ENCODE assay signal across 7 cellular contexts in genomic region chr15:40103124-40103858, GRCh38. TPM values are rescaled to one million over a fixed set of nuclear protein-coding genes. Genes with fewer than 3 reads are reported as not detected.
DNase-seq lines count a peak whose midpoint lies in the region; ATAC-seq and TF ChIP-seq lines count a peak whose summit lies in the region.

No MANE protein-coding gene starts in this region.

- POLR2A ChIA-PET in OCI-LY7 (lab: Charles Lee): interaction anchor here (0.8 to 12.3 kb wide), 4 partner anchors 10 to 68 kb away, joined by 3 to 146 read pairs (median 4); partner anchors contain the start of gene BMF

- H3K27me3 ChIP-seq in HUES48 (ENCODE audit: control insufficient read depth, insufficient read depth, low read length): 0 out of 2 replicates have a peak, but pooled peaks cover 5% of the 10 kb centered on the region
- no peaks in the 10 kb centered on the region for H3K27me3 ChIP-seq in aorta (ENCODE audit: control insufficient read depth in 1 of 2, insufficient read depth in 2 of 2, low read length in 1 of 2)

- H3K9ac ChIP-seq in HUES48 (ENCODE audit: low read depth, low read length): peak overlapping the region; percentile 54; the same call in 1 of the 2 replicates

- intact Hi-C loops in OCI-LY7 (cut with micrococcal nuclease; ENCODE audit: unreplicated experiment) (no loop called here), aorta (cut with DNase I) (no loop called here)

- H4K20me1 ChIP-seq in OCI-LY7 (ENCODE audit: insufficient read depth, low read length): no peaks in the 10 kb centered on the region

- CTCF ChIA-PET in OCI-LY7 (lab: Charles Lee; ENCODE audit: unreplicated experiment): no interaction called here

- H3K36me3 ChIP-seq in HUES48 (ENCODE audit: control insufficient read depth, insufficient read depth, low read length) (no peaks in the 10 kb centered on the region), OCI-LY7 (ENCODE audit: insufficient read depth, low read length) (no peaks in the 10 kb centered on the region), aorta (ENCODE audit: control insufficient read depth in 1 of 2, insufficient read depth in 2 of 2, low read length in 1 of 2) (no peaks in the 10 kb centered on the region)

- H2AFZ ChIP-seq in OCI-LY7 (ENCODE audit: low read length): no peak overlapping the region

- TF ChIP-seq CTCF in OCI-LY7 (conservative IDR thresholded peaks at IDR 0.05; ENCODE audit: low read length): no peak

- ATAC-seq in aorta (ENCODE audit: low FRiP score) (peak; percentile 66), GM21526 (IDR thresholded peaks at IDR 0.05; ENCODE audit: low FRiP score, unreplicated experiment) (no peak)

- no peaks in the 10 kb centered on the region for H3K9me2 ChIP-seq in OCI-LY7 (ENCODE audit: insufficient read depth, low read length)

- H3K79me2 ChIP-seq in OCI-LY7 (ENCODE audit: insufficient read depth, low read depth, low read length): no peaks in the 10 kb centered on the region

- H3K9me3 ChIP-seq in HUES48 (ENCODE audit: control insufficient read depth, insufficient read depth, low read length): no peaks in the 10 kb centered on the region
- no peaks in the 10 kb centered on the region for H3K9me3 ChIP-seq in OCI-LY7 (ENCODE audit: low read length)
- no peaks in the 10 kb centered on the region for H3K9me3 ChIP-seq in aorta (ENCODE audit: control insufficient read depth, low read length)

- DNase-seq in OCI-LY7 (ENCODE audit: low spot score) (no peak), epithelial cell of prostate (ENCODE audit: low read depth, low spot score) (no peak), mesenteric fat pad (ENCODE audit: low spot score) (peak; percentile 93), aorta (peak; percentile 90 to 93)
- no peak for DNase-seq in stimulated activated CD4-positive, alpha-beta T cell treated with anti-CD3 and anti-CD28 coated beads, Interleukin-15, amount 100 ng/mL, for 24 hours

- H3K4me2 ChIP-seq in OCI-LY7 (ENCODE audit: low read length): peak overlapping the region; percentile 88; the same call in 1 of the 2 replicates

- 3 to 7% methylated on average over 28 of the region's 28 CpGs for WGBS in aorta, 2 donors

- H3K27ac ChIP-seq in HUES48 (ENCODE audit: low read depth, low read length) (peak overlapping the region; percentile 34), OCI-LY7 (ENCODE audit: low read depth, low read length, poor library complexity, severe bottlenecking) (no peak overlapping the region), epithelial cell of prostate (peak overlapping the region; percentile 18), aorta (ENCODE audit: low read depth in 1 of 2, low read length in 2 of 2) (peak overlapping the region; percentile 62 to 90)

- no TSS peak for BruUV-seq in OCI-LY7 (replicated peaks; lab: Mats Ljungman, UMichigan)

- H3K4me3 ChIP-seq in HUES48 (ENCODE audit: low read depth, low read length) (peak overlapping the region; percentile 53), OCI-LY7 (ENCODE audit: low read depth, low read length, poor library complexity, severe bottlenecking) (no peak overlapping the region), aorta (ENCODE audit: low read length in 2 of 2) (no peak overlapping the region)

- H3K4me1 ChIP-seq in HUES48 (ENCODE audit: control insufficient read depth, insufficient read depth, low read length) (peaks cover 75% of the 10 kb centered on the region), OCI-LY7 (ENCODE audit: insufficient read depth, low read length, poor library complexity, severe bottlenecking) (peaks cover 91% of the 10 kb centered on the region), aorta (ENCODE audit: control insufficient read depth in 1 of 2, insufficient read depth in 2 of 2, low read length in 2 of 2) (peaks cover 0 to 8% of the 10 kb centered on the region in 2 donors)

RNA-seq across cellular contexts. Expression of gene BMF, which starts 5.4 kb away (rescaled TPM):
- total RNA-seq in OCI-LY7 (2014; rRNA removed; shearing (Covaris generic)): 4.8 and 5.3 TPM in 2 replicates
- total RNA-seq in OCI-LY7 (2022) (11.1 and 11.3 TPM in 2 replicates), mesenteric fat pad (4.0 TPM), aorta (10 to 100 TPM in 1 of 2 donors, 1 to 10 TPM in 1; 6.0 to 17.3 TPM)
- 1 to 10 TPM; 4.3 to 5.6 TPM for polyA plus RNA-seq in aorta

RNA-seq across cellular contexts. Expression of gene BUB1B, which starts 57.6 kb away (rescaled TPM):
- total RNA-seq in OCI-LY7 (2014; rRNA removed; shearing (Covaris generic)): 192 and 215 TPM in 2 replicates
- total RNA-seq in OCI-LY7 (2022) (162 and 166 TPM in 2 replicates), mesenteric fat pad (0.39 TPM), aorta (1 to 10 TPM in 1 of 2 donors, under 1 TPM in 1; 0.84 to 5.0 TPM)
- polyA plus RNA-seq in aorta: 1 to 10 TPM in 1 of 2 donors, under 1 TPM in 1; 0.51 to 3.0 TPM

Comparison
In these comparisons a context has a peak if more than half of its experiments do, and no peak if none do; other contexts are left out.
1. DNase-seq: peak in mesenteric fat pad (single experiment) and aorta (2 of 2); none in OCI-LY7 (single experiment), epithelial cell of prostate (single experiment) and stimulated activated CD4-positive, alpha-beta T cell treated with anti-CD3 and anti-CD28 coated beads, Interleukin-15, amount 100 ng/mL, for 24 hours (single experiment).
2. RNA of gene BUB1B, which starts 57.6 kb away (total RNA-seq): 162 to 215 TPM in OCI-LY7; 0.84 to 5.0 TPM in aorta and 0.39 TPM in mesenteric fat pad (single experiment); every median in the first group is over 10 times any median in the second.